1 cellular context compared by ENCODE assay signal in the genomic region with DNA sequence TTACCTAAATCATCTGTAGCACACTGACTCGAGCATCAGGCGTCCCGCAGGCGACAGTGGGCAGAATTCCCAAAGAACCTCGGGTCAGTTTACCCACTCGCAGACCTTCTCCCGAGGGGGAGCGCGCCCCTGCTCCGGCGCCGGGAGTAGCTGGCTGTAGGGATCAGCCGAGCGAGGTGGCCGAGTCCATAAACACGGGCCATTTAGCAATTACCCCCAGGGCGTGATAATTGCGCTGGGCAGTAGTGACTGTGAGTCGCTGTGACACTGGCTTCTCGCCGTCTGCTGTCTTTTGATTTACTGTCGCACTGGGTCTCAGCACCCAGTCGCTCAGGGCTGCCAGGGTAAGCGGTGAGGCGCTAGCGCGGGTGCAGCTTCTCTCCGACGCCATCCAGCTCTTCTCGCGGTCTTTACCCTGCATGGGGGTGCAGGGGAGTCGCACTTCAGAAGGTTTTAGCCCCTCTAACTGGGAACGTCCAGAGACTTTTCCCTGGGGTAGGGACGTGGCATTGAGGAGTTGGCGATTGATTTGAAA.
TF ChIP-seq lines count a peak whose summit lies in the region.

No MANE protein-coding gene starts in this region.

TF ChIP-seq in H1, 55 proteins besides CTCF, POLR2A, EP300 and RAD21:
- TF ChIP-seq GABPA (IDR thresholded peaks at IDR 0.05; ENCODE audit: borderline replicate concordance, insufficient read depth, low read length) = no peak
- TF ChIP-seq EZH2 (IDR thresholded peaks at IDR 0.05; ENCODE audit: low read depth, low read length, severe bottlenecking) = peak; percentile 74
- no peak for TF ChIP-seq E2F6 (IDR thresholded peaks at IDR 0.05)
- TF ChIP-seq USF2 (IDR thresholded peaks at IDR 0.05; ENCODE audit: low read length) = no peak
- peak; percentile 82 for TF ChIP-seq SUZ12 (IDR thresholded peaks at IDR 0.05; ENCODE audit: low read length)
- TF ChIP-seq SAP30 (IDR thresholded peaks at IDR 0.05; ENCODE audit: insufficient read depth, insufficient replicate concordance, low read length) = no peak
- no peak for TF ChIP-seq YY1 (IDR thresholded peaks at IDR 0.05; ENCODE audit: low read depth, low read length)
- no peak for TF ChIP-seq FOSL1 (IDR thresholded peaks at IDR 0.05; ENCODE audit: insufficient read depth, low read depth, low read length)
- TF ChIP-seq ZNF274 (IDR thresholded peaks at IDR 0.05; ENCODE audit: borderline replicate concordance, extremely low read depth, low read length) = no peak
- peak; percentile 67; the same call in 1 of the 2 replicates for TF ChIP-seq CHD2 (IDR thresholded peaks at IDR 0.05; ENCODE audit: low read length)
- no peak for TF ChIP-seq PHF8 (conservative IDR thresholded peaks at IDR 0.05; ENCODE audit: low read depth, low read length)
- TF ChIP-seq ATF3 (IDR thresholded peaks at IDR 0.05; ENCODE audit: insufficient read depth, low read depth, low read length) = no peak
- TF ChIP-seq BCL11A (IDR thresholded peaks at IDR 0.05; ENCODE audit: low read depth in 2 of 2, low read length in 2 of 2) = no peak
- TF ChIP-seq RNF2 (IDR thresholded peaks at IDR 0.05; ENCODE audit: borderline replicate concordance, low read depth, low read length, missing control alignments, poor library complexity, severe bottlenecking) = peak; percentile 57
- no peak for TF ChIP-seq SIRT6 (IDR thresholded peaks at IDR 0.05; ENCODE audit: low read length)
- no peak for TF ChIP-seq JUND (IDR thresholded peaks at IDR 0.05; ENCODE audit: low read length)
- TF ChIP-seq ASH2L (IDR thresholded peaks at IDR 0.05; ENCODE audit: low read length) = peak; percentile 16
- no peak for TF ChIP-seq GTF2F1 (IDR thresholded peaks at IDR 0.05; ENCODE audit: borderline replicate concordance, low read depth, low read length)
- no peak for TF ChIP-seq TCF12 (IDR thresholded peaks at IDR 0.05; ENCODE audit: low read depth, low read length)
- no peak for TF ChIP-seq ATF2 (IDR thresholded peaks at IDR 0.05; ENCODE audit: low read length)
